1 cellular context compared by ENCODE assay signal in the genomic region with DNA sequence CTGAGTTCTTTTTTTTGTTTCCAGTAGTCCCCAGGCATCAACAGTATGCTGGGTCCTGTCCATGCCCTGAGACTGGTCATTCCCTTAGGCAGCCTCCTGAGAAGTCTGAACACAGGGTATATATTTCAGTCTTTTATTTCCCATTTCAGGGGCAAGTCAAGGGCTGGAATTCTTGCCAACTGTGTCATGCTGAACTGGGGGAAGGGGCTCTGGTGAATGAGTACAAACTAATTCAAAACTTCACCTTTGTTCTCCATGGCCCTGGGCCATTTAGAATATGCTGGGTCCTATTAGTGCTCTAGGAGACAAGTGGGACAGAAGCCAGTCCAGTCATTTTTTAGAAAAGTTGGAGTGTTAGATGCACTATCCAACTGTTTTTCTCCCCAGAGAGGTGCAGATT.
TF ChIP-seq lines count a peak whose summit lies in the region.

No MANE protein-coding gene starts in this region.

TF ChIP-seq in H1, 55 proteins besides CTCF, POLR2A, EP300 and RAD21:
- TF ChIP-seq JUN (IDR thresholded peaks at IDR 0.05; ENCODE audit: low read depth, low read length) = no peak
- TF ChIP-seq CEBPB (IDR thresholded peaks at IDR 0.05; ENCODE audit: low read depth, low read length) = no peak
- no peak for TF ChIP-seq GTF2F1 (IDR thresholded peaks at IDR 0.05; ENCODE audit: borderline replicate concordance, low read depth, low read length)
- no peak for TF ChIP-seq KDM5A (IDR thresholded peaks at IDR 0.05; ENCODE audit: low read length)
- no peak for TF ChIP-seq TEAD4 (IDR thresholded peaks at IDR 0.05; ENCODE audit: low read depth, low read length)
- TF ChIP-seq NANOG (IDR thresholded peaks at IDR 0.05; ENCODE audit: insufficient read depth, low read depth, low read length, poor library complexity, severe bottlenecking) = no peak
- no peak for TF ChIP-seq EGR1 (IDR thresholded peaks at IDR 0.05; ENCODE audit: borderline replicate concordance, low read depth, low read length)
- TF ChIP-seq CHD1 (IDR thresholded peaks at IDR 0.05; ENCODE audit: low read depth, low read length) = no peak
- TF ChIP-seq HDAC2 (IDR thresholded peaks at IDR 0.05; ENCODE audit: borderline replicate concordance in 1 of 2, low read depth in 2 of 2, low read length in 2 of 2) = no peak
- no peak for TF ChIP-seq HDAC6 (IDR thresholded peaks at IDR 0.05; ENCODE audit: low read depth, low read length)
- TF ChIP-seq MAFK (IDR thresholded peaks at IDR 0.05; ENCODE audit: low read depth, low read length) = no peak
- TF ChIP-seq KDM4A (IDR thresholded peaks at IDR 0.05; ENCODE audit: low read depth, low read length, severe bottlenecking) = no peak
- no peak for TF ChIP-seq RNF2 (IDR thresholded peaks at IDR 0.05; ENCODE audit: borderline replicate concordance, low read depth, low read length, missing control alignments, poor library complexity, severe bottlenecking)
- no peak for TF ChIP-seq TAF1 (IDR thresholded peaks at IDR 0.05; ENCODE audit: low read depth, low read length)
- TF ChIP-seq BRCA1 (IDR thresholded peaks at IDR 0.05; ENCODE audit: low read depth, low read length) = no peak
- TF ChIP-seq SP2 (IDR thresholded peaks at IDR 0.05; ENCODE audit: low read length) = no peak
- TF ChIP-seq NRF1 (IDR thresholded peaks at IDR 0.05; ENCODE audit: low read depth, low read length) = no peak
- no peak for TF ChIP-seq SIX5 (IDR thresholded peaks at IDR 0.05; ENCODE audit: low read depth, low read length)
- TF ChIP-seq, protein P1, sequence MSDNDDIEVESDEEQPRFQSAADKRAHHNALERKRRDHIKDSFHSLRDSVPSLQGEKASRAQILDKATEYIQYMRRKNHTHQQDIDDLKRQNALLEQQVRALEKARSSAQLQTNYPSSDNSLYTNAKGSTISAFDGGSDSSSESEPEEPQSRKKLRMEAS (IDR thresholded peaks at IDR 0.05) = no peak
- TF ChIP-seq BACH1 (IDR thresholded peaks at IDR 0.05; ENCODE audit: low read length) = no peak
TF ChIP-seq in H1: peak in this region for 0.
